ENCODE assay signal across 10 cellular contexts in genomic region chr22:33328789-33329296, GRCh38.
A peak's percentile ranks its signal among the peaks of the same experiment; 100 is the strongest.
DNase-seq lines count a peak whose midpoint lies in the region; FAIRE-seq lines count a peak whose summit lies in the region.
"Had no signal": no experiment of that assay in that cellular context is flagged by ENCODE, and none has a peak within 500 bp of the region (broad histone marks: within the 10 kb centered on the region; RNA-seq: fewer than 3 reads in every experiment).

No MANE protein-coding gene starts in this region.

- FAIRE-seq in urothelium cell line (lab: Jason Lieb, UNC), result no peak

- DNase-seq in stimulated activated CD4-positive, alpha-beta T cell treated with anti-CD3 and anti-CD28 coated beads, Interleukin-1b, Interleukin-23, amount 100 ng/mL, for 48 hours, result peak; percentile 9
- DNase-seq in stimulated activated CD4-positive, alpha-beta T cell treated with anti-CD3 and anti-CD28 coated beads, Interleukin-15, amount 100 ng/mL, for 24 hours, result no peak
- DNase-seq in amniotic epithelial cell (ENCODE audit: low read depth), result peak; percentile 11
- peak; percentile 79 for DNase-seq in islet precursor cell
- peak; percentile 71 for DNase-seq in urothelium cell line (ENCODE audit: low spot score)
- no peak for DNase-seq in NCI-H526 treated with DMSO at 0.1 percent for 48 hours (lab: John Stamatoyannopoulos, UW)
- DNase-seq in 8988T, result no peak
- no peak for DNase-seq in activated effector memory CD4-positive, alpha-beta T cell treated with anti-CD3 and anti-CD28 coated beads, Interleukin-2, amount 50 U/mL, for 16 hours
- DNase-seq: NCI-H2171, SIG-M5 had no signal

Comparison
In these comparisons a context has a peak if more than half of its experiments do, and no peak if none do; other contexts are left out.
1. DNase-seq: peak in stimulated activated CD4-positive, alpha-beta T cell treated with anti-CD3 and anti-CD28 coated beads, Interleukin-1b, Interleukin-23, amount 100 ng/mL, for 48 hours (single experiment), amniotic epithelial cell (single experiment), islet precursor cell (single experiment) and urothelium cell line (single experiment); none in stimulated activated CD4-positive, alpha-beta T cell treated with anti-CD3 and anti-CD28 coated beads, Interleukin-15, amount 100 ng/mL, for 24 hours (single experiment), NCI-H526 treated with DMSO at 0.1 percent for 48 hours (single experiment), 8988T (single experiment) and activated effector memory CD4-positive, alpha-beta T cell treated with anti-CD3 and anti-CD28 coated beads, Interleukin-2, amount 50 U/mL, for 16 hours (single experiment).